Comparison of ENCODE assay signal across 26 cellular contexts in genomic region chr16:65225488-65225887, GRCh38.
"Had no signal": no experiment of that assay in that cellular context is flagged by ENCODE, and none has a peak within 500 bp of the region (broad histone marks: within the 10 kb centered on the region; RNA-seq: fewer than 3 reads in every experiment).

No MANE protein-coding gene starts in this region.

- FAIRE-seq: urothelium cell line had no signal

- DNase-seq: hypothalamus; islet precursor cell; left ventricle myocardium inferior; mesendoderm; mucosa of descending colon; naive thymus-derived CD4-positive, alpha-beta T cell; ovary; right lobe of liver; stimulated activated CD4-positive, alpha-beta T cell treated with anti-CD3 and anti-CD28 coated beads, Interleukin-12 subunit alpha, Interleukin-12 subunit beta, amount 100 ng/mL, for 4 hours; stimulated activated CD4-positive, alpha-beta T cell treated with anti-CD3 and anti-CD28 coated beads, Interleukin-15, amount 100 ng/mL, for 24 hours; stimulated activated CD4-positive, alpha-beta T cell treated with anti-CD3 and anti-CD28 coated beads, Interleukin-2, amount 100 ng/mL, for 24 hours; stimulated activated CD4-positive, alpha-beta T cell treated with anti-CD3 and anti-CD28 coated beads, Interleukin-4, amount 100 ng/mL, for 1 hour; stimulated activated naive CD4-positive, alpha-beta T cell; tibial artery; trophoblast cell; upper lobe of right lung had no signal

- H3K9me3 ChIP-seq: left ventricle myocardium inferior, mucosa of descending colon, ovary, right atrium auricular region, right lobe of liver, suprapubic skin, thoracic aorta, tibial artery, upper lobe of right lung had no signal

- H3K4me3 ChIP-seq: left ventricle myocardium inferior, lung, mucosa of descending colon, ovary, right atrium auricular region, right lobe of liver, suprapubic skin, thoracic aorta, tibial artery, upper lobe of right lung had no signal

- H3K27ac ChIP-seq: left ventricle myocardium inferior, ovary, right atrium auricular region, right lobe of liver, suprapubic skin, thoracic aorta, tibial artery, upper lobe of right lung had no signal

- H3K36me3 ChIP-seq: left ventricle myocardium inferior, ovary, right atrium auricular region, right lobe of liver, suprapubic skin, thoracic aorta, tibial artery, upper lobe of right lung had no signal

- H3K4me1 ChIP-seq: left ventricle myocardium inferior, right atrium auricular region, right lobe of liver, suprapubic skin, tibial artery, upper lobe of right lung had no signal

- H3K9me3 Mint-ChIP-seq: mesothelial cell of epicardium had no signal

- H3K27me3 Mint-ChIP-seq: naive thymus-derived CD4-positive, alpha-beta T cell; natural killer cell treated with Interleukin-12 subunit alpha and Interleukin-12 subunit beta and Interleukin-15 and Interleukin-18, amount 100 ng/mL, for 72 hours; stimulated activated naive CD8-positive, alpha-beta T cell treated with anti-CD3 and anti-CD28 coated beads, Interleukin-15, Interleukin-2, amounts not matched to agents 100 ng/mL and 50 ng/mL, for 24 hours had no signal

- H3K4me1 Mint-ChIP-seq: stimulated activated effector memory CD8-positive, alpha-beta T cell treated with anti-CD3 and anti-CD28 coated beads, Interleukin-12 subunit alpha, Interleukin-12 subunit beta, amount 100 ng/mL, for 72 hours had no signal

- H3K27ac Mint-ChIP-seq: mesothelial cell of epicardium; naive thymus-derived CD4-positive, alpha-beta T cell; natural killer cell treated with Interleukin-12 subunit alpha and Interleukin-12 subunit beta and Interleukin-15 and Interleukin-18, amount 100 ng/mL, for 72 hours; progenitor cell of endocrine pancreas; stimulated activated effector memory CD8-positive, alpha-beta T cell treated with anti-CD3 and anti-CD28 coated beads, Interleukin-12 subunit alpha, Interleukin-12 subunit beta, amount 100 ng/mL, for 72 hours; stimulated activated naive CD8-positive, alpha-beta T cell treated with anti-CD3 and anti-CD28 coated beads, Interleukin-15, Interleukin-2, amounts not matched to agents 100 ng/mL and 50 ng/mL, for 24 hours had no signal

- H3K27me3 ChIP-seq: ovary, right atrium auricular region, right lobe of liver, suprapubic skin, tibial artery, upper lobe of right lung had no signal

- H3K4me3 Mint-ChIP-seq: mesothelial cell of epicardium; naive thymus-derived CD4-positive, alpha-beta T cell; natural killer cell treated with Interleukin-12 subunit alpha and Interleukin-12 subunit beta and Interleukin-15 and Interleukin-18, amount 100 ng/mL, for 72 hours; stimulated activated effector memory CD8-positive, alpha-beta T cell treated with anti-CD3 and anti-CD28 coated beads, Interleukin-12 subunit alpha, Interleukin-12 subunit beta, amount 100 ng/mL, for 72 hours; stimulated activated naive CD8-positive, alpha-beta T cell treated with anti-CD3 and anti-CD28 coated beads, Interleukin-15, Interleukin-2, amounts not matched to agents 100 ng/mL and 50 ng/mL, for 24 hours had no signal

- H3K36me3 Mint-ChIP-seq: mesothelial cell of epicardium; naive thymus-derived CD4-positive, alpha-beta T cell; natural killer cell treated with Interleukin-12 subunit alpha and Interleukin-12 subunit beta and Interleukin-15 and Interleukin-18, amount 100 ng/mL, for 72 hours; stimulated activated effector memory CD8-positive, alpha-beta T cell treated with anti-CD3 and anti-CD28 coated beads, Interleukin-12 subunit alpha, Interleukin-12 subunit beta, amount 100 ng/mL, for 72 hours had no signal
